In genomic region chr6:118893095-118893881, GRCh38 we compare ENCODE assay signal across 8 cellular contexts. TPM values are rescaled to one million over a fixed set of nuclear protein-coding genes. Genes with fewer than 3 reads are reported as not detected.
DNase-seq lines count a peak whose midpoint lies in the region; ATAC-seq and TF ChIP-seq lines count a peak whose summit lies in the region.

No MANE protein-coding gene starts in this region.

- H3K4me1 ChIP-seq in PC-3 (ENCODE audit: insufficient read depth, low read length) (peaks cover 29% of the 10 kb centered on the region), iPS-18a (ENCODE audit: control insufficient read depth, low read depth, low read length) (peaks cover 27% of the 10 kb centered on the region)

- POLR2A ChIA-PET in PC-3 (lab: Charles Lee; ENCODE audit: unreplicated experiment) = interaction anchor here (0.7 kb wide), 1 partner anchor 80 kb away, joined by 3 read pairs; no protein-coding TSS in a partner anchor

- H3K27me3 ChIP-seq in PC-3 (ENCODE audit: low read length) (no peaks in the 10 kb centered on the region), iPS-18a (ENCODE audit: control insufficient read depth, insufficient read depth, low read length) (no peaks in the 10 kb centered on the region)

- H3F3A ChIP-seq in PC-3 (ENCODE audit: low read length, unreplicated experiment) = no peaks in the 10 kb centered on the region

- intact Hi-C loops in PC-3 (cut with micrococcal nuclease) = loop anchor here (2.0 to 10.0 kb wide), 3 partner anchors 16 to 328 kb away; no protein-coding TSS in a partner anchor

- peak overlapping the region; percentile 99 for H3K4me3 ChIP-seq in PC-3 (ENCODE audit: low read length)
- peak overlapping the region; percentile 68 for H3K4me3 ChIP-seq in iPS-18a (ENCODE audit: low read length)
- H3K4me3 ChIP-seq in skin epidermis = peak overlapping the region; percentile 46 to 92 (median 85)

- no peaks in the 10 kb centered on the region for H4K20me1 ChIP-seq in PC-3 (ENCODE audit: low read length)

- H3K27ac ChIP-seq in PC-3 (ENCODE audit: low read length) (peak overlapping the region; percentile 77), angular gyrus (ENCODE audit: low read depth, low read length) (peak overlapping the region; percentile 96), iPS-18a (ENCODE audit: low read length) (peak overlapping the region; percentile 78), skin epidermis (peak overlapping the region; percentile 52 to 99 (median 85))

- DNase-seq in DMS114 treated with DMSO at 0.1 percent for 48 hours (lab: John Stamatoyannopoulos, UW; ENCODE audit: unreplicated experiment) (peak; percentile 71), HuH-7.5 (ENCODE audit: low spot score) (peak; percentile 10), PC-3 (peak; percentile 57)
- no peak for DNase-seq in effector CD8-positive, alpha-beta T cell (lab: John Stamatoyannopoulos, UW)

- peaks cover 4% of the 10 kb centered on the region; the same call in 1 of the 2 replicates for H3K36me3 ChIP-seq in PC-3 (ENCODE audit: low read depth, low read length)
- H3K36me3 ChIP-seq in iPS-18a (ENCODE audit: control insufficient read depth, low read depth, low read length) = no peaks in the 10 kb centered on the region

- no peaks in the 10 kb centered on the region for H3K9me3 ChIP-seq in PC-3 (ENCODE audit: low read length)
- no peaks in the 10 kb centered on the region for H3K9me3 ChIP-seq in iPS-18a (ENCODE audit: control insufficient read depth, low read depth, low read length)

- CTCF ChIA-PET in PC-3 (lab: Charles Lee) = interaction anchor here (0.6 kb wide), 1 partner anchor 210 kb away, joined by 3 read pairs; no protein-coding TSS in a partner anchor

- H3K79me2 ChIP-seq in PC-3 (ENCODE audit: low read length) = peaks cover 69% of the 10 kb centered on the region

- peak overlapping the region; percentile 91 for H3K4me2 ChIP-seq in PC-3 (ENCODE audit: low read length)

- BruUV-seq in PC-3 (replicated peaks; lab: Mats Ljungman, UMichigan) = TSS peak; percentile 57

- peak overlapping the region; percentile 80 for H3K9ac ChIP-seq in PC-3 (ENCODE audit: low read length)
- H3K9ac ChIP-seq in iPS-18a (ENCODE audit: low read length) = peak overlapping the region; percentile 85

- no peaks in the 10 kb centered on the region for H3K9me2 ChIP-seq in PC-3 (replicated peaks; ENCODE audit: low read length)

- no peak for TF ChIP-seq CTCF in PC-3 (conservative IDR thresholded peaks at IDR 0.05; ENCODE audit: low read depth, low read length)

- peak; percentile 9 for ATAC-seq in GM21423 (IDR thresholded peaks at IDR 0.05; ENCODE audit: unreplicated experiment)
- peak; percentile 16 for ATAC-seq in PC-3

- peak overlapping the region; percentile 76 for H2AFZ ChIP-seq in PC-3 (ENCODE audit: low read length)

RNA-seq across cellular contexts. Expression of gene ASF1A, which starts 0.7 kb away (rescaled TPM):
- 24.6 and 25.0 TPM in 2 replicates for total RNA-seq in PC-3 (2014; rRNA removed)

RNA-seq across cellular contexts. Expression of gene MCM9, which starts 41.7 kb away (rescaled TPM):
- total RNA-seq in PC-3 (2014; rRNA removed) = 5.3 and 5.8 TPM in 2 replicates
